ENCODE assay signal across 8 cellular contexts in the genomic region with DNA sequence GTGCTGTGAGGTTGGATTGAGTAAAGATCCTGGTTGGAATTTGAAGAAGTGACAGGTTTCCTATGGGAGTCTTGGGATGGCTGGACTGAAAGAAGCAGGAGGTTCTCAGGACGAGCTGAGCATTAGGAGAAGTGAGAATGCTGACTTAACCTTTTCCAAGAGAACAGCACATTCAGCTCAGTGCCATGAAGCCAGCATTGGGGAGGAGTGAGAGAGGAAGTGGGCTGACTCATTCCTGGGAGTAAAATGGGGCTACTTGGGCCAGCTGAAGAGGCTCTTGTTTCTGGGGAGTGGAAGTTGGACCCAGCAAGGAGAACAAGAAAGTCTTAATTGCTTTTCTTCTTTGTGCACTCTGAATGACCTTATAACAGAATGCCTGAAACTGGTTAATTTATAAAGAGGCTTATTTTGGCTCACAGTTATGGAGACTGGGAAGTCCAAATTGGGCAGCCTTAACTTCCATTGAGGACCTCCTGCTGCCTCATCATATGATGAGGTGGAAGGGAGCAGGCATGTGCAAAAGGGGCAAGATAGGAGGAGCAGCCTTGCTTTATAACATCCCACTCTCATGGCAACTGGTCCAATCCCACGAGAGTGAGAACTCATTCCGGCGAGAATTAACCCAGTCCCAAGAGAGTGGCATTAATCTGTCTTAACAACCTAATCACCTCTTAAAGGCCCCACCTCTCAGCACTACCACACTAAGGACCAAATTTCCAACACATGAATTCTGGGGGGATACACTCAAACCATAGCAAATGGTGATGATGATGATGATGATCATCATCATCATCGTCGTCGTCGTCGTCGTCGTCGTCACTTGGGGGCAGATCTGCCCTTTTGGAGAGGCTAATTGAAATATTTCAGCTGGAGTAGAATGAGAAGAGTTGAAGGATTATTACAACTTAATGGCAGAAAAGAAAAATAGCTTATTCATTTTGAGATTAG. TPM values are rescaled to one million over a fixed set of nuclear protein-coding genes. Genes with fewer than 3 reads are reported as not detected.
DNase-seq lines count a peak whose midpoint lies in the region; ATAC-seq and TF ChIP-seq lines count a peak whose summit lies in the region.

No MANE protein-coding gene starts in this region.

- peaks cover 87% of the 10 kb centered on the region for H3K36me3 Mint-ChIP-seq in activated T-cell treated with anti-CD3 and anti-CD28 coated beads, Interleukin-2, amount 50 U/mL, for 24 hours (ENCODE audit: low read depth)
- peaks cover 74% of the 10 kb centered on the region for H3K36me3 Mint-ChIP-seq in activated T-helper 2 cell treated with anti-CD3 and anti-CD28 coated beads, Interferon-gamma antibody, Interleukin-2, Interleukin-4, amounts not matched to agents 10 μg/mL and 5 μg/mL and 100 μg/mL, durations not matched to agents 14 hours and 24 hours and 36 hours (ENCODE audit: low read depth)

- intact Hi-C loops in activated T-helper 2 cell treated with anti-CD3 and anti-CD28 coated beads, Interferon-gamma antibody, Interleukin-2, Interleukin-4, amounts not matched to agents 10 μg/mL and 5 μg/mL and 100 μg/mL, durations not matched to agents 14 hours and 24 hours and 36 hours (cut with micrococcal nuclease): no loop called here
- intact Hi-C loops in heart left ventricle (cut with DNase I): no loop called here

- WGBS in heart left ventricle, 4 donors: 63 to 85% (median 81%) methylated on average over 12 of the region's 12 CpGs

- peak overlapping the region; percentile 60 for H3K27ac Mint-ChIP-seq in activated T-cell treated with anti-CD3 and anti-CD28 coated beads, Interleukin-2, amount 50 U/mL, for 24 hours
- H3K27ac Mint-ChIP-seq in activated T-helper 2 cell treated with anti-CD3 and anti-CD28 coated beads, Interferon-gamma antibody, Interleukin-2, Interleukin-4, amounts not matched to agents 10 μg/mL and 5 μg/mL and 100 μg/mL, durations not matched to agents 14 hours and 24 hours and 36 hours: peak overlapping the region; percentile 22

- no peaks in the 10 kb centered on the region for H3K9me3 ChIP-seq in heart left ventricle

- H3K27ac ChIP-seq in heart left ventricle: peak overlapping the region in 2 of 12 donors; percentile 17 to 28
- peak overlapping the region; percentile 16 for H3K27ac ChIP-seq in substantia nigra (ENCODE audit: low read depth, low read length, poor library complexity, severe bottlenecking)

- peaks cover 64% of the 10 kb centered on the region for H3K4me1 Mint-ChIP-seq in activated T-cell treated with anti-CD3 and anti-CD28 coated beads, Interleukin-2, amount 50 U/mL, for 24 hours (ENCODE audit: low read depth)
- peaks cover 58% of the 10 kb centered on the region for H3K4me1 Mint-ChIP-seq in activated T-helper 2 cell treated with anti-CD3 and anti-CD28 coated beads, Interferon-gamma antibody, Interleukin-2, Interleukin-4, amounts not matched to agents 10 μg/mL and 5 μg/mL and 100 μg/mL, durations not matched to agents 14 hours and 24 hours and 36 hours (ENCODE audit: low read depth)

- no peak for TF ChIP-seq CTCF in heart left ventricle (IDR thresholded peaks at IDR 0.05)

- no peak for DNase-seq in activated T-cell treated with anti-CD3 and anti-CD28 coated beads, Interleukin-2, amount 50 U/mL, for 24 hours
- DNase-seq in activated T-cell treated with anti-CD3 and anti-CD28 coated beads, Interleukin-2, amount 50 U/mL, for 48 hours: no peak
- DNase-seq in activated T-helper 2 cell treated with anti-CD3 and anti-CD28 coated beads, Interferon-gamma antibody, Interleukin-2, Interleukin-4, amounts not matched to agents 10 μg/mL and 5 μg/mL and 100 μg/mL, durations not matched to agents 14 hours and 24 hours and 36 hours (ENCODE audit: low spot score): no peak
- peak in 4 of 5 donors; percentile 23 to 48 (median 35) for DNase-seq in heart left ventricle
- peak in 16 of 49 donors; percentile 3 to 55 (median 14) for DNase-seq in substantia nigra (lab: John Stamatoyannopoulos, UW)
- DNase-seq in NCI-H146 (lab: John Stamatoyannopoulos, UW): no peak
- no peak for DNase-seq in ureter (ENCODE audit: low spot score)
- DNase-seq in NCI-H2196 (lab: John Stamatoyannopoulos, UW; ENCODE audit: unreplicated experiment): no peak

- ATAC-seq in heart left ventricle: peak; percentile 61 to 87 (median 79)

- no peak overlapping the region for H3K4me3 Mint-ChIP-seq in activated T-cell treated with anti-CD3 and anti-CD28 coated beads, Interleukin-2, amount 50 U/mL, for 24 hours
- H3K4me3 Mint-ChIP-seq in activated T-helper 2 cell treated with anti-CD3 and anti-CD28 coated beads, Interferon-gamma antibody, Interleukin-2, Interleukin-4, amounts not matched to agents 10 μg/mL and 5 μg/mL and 100 μg/mL, durations not matched to agents 14 hours and 24 hours and 36 hours (ENCODE audit: low read depth): no peak overlapping the region

- H3K4me3 ChIP-seq in heart left ventricle: no peak overlapping the region

- H3K27me3 ChIP-seq in heart left ventricle: no peaks in the 10 kb centered on the region

- peaks cover 0 to 53% (median 0%) of the 10 kb centered on the region in 12 donors for H3K4me1 ChIP-seq in heart left ventricle

- TF ChIP-seq POLR2A in heart left ventricle (IDR thresholded peaks at IDR 0.05): no peak

- peaks cover 4 to 98% (median 88%) of the 10 kb centered on the region in 9 donors for H3K36me3 ChIP-seq in heart left ventricle

- no peaks in the 10 kb centered on the region for H3K27me3 Mint-ChIP-seq in activated T-cell treated with anti-CD3 and anti-CD28 coated beads, Interleukin-2, amount 50 U/mL, for 24 hours
- no peaks in the 10 kb centered on the region for H3K27me3 Mint-ChIP-seq in activated T-helper 2 cell treated with anti-CD3 and anti-CD28 coated beads, Interferon-gamma antibody, Interleukin-2, Interleukin-4, amounts not matched to agents 10 μg/mL and 5 μg/mL and 100 μg/mL, durations not matched to agents 14 hours and 24 hours and 36 hours (ENCODE audit: low read depth)

- H3K9me3 Mint-ChIP-seq in activated T-cell treated with anti-CD3 and anti-CD28 coated beads, Interleukin-2, amount 50 U/mL, for 24 hours: no peaks in the 10 kb centered on the region
- H3K9me3 Mint-ChIP-seq in activated T-helper 2 cell treated with anti-CD3 and anti-CD28 coated beads, Interferon-gamma antibody, Interleukin-2, Interleukin-4, amounts not matched to agents 10 μg/mL and 5 μg/mL and 100 μg/mL, durations not matched to agents 14 hours and 24 hours and 36 hours: no peaks in the 10 kb centered on the region

RNA-seq across cellular contexts. Expression of a gene that starts 26.1 kb away (rescaled TPM):
- 86.8 and 90.9 TPM in 2 replicates for total RNA-seq in activated T-helper 2 cell treated with anti-CD3 and anti-CD28 coated beads, Interferon-gamma antibody, Interleukin-2, Interleukin-4, amounts not matched to agents 10 μg/mL and 5 μg/mL and 100 μg/mL, durations not matched to agents 14 hours and 24 hours and 36 hours
- total RNA-seq in heart left ventricle: 10 to 100 TPM; 22.6 to 32.1 (median 24.3) TPM
- 10 to 100 TPM; 34.9 to 49.2 TPM for polyA plus RNA-seq in heart left ventricle
- 63.3 TPM for total RNA-seq in ureter

RNA-seq across cellular contexts. Expression of a gene that starts 31.9 kb away (rescaled TPM):
- total RNA-seq in activated T-helper 2 cell treated with anti-CD3 and anti-CD28 coated beads, Interferon-gamma antibody, Interleukin-2, Interleukin-4, amounts not matched to agents 10 μg/mL and 5 μg/mL and 100 μg/mL, durations not matched to agents 14 hours and 24 hours and 36 hours: 23.5 and 23.6 TPM in 2 replicates
- total RNA-seq in heart left ventricle: 10 to 100 TPM in 1 of 9 donors, 1 to 10 TPM in 8; 1.8 to 12.6 (median 2.5) TPM
- polyA plus RNA-seq in heart left ventricle: 1 to 10 TPM; 1.2 to 4.2 TPM
- total RNA-seq in ureter: 28.7 TPM

RNA-seq across cellular contexts. Expression of a gene that starts 60.0 kb away (rescaled TPM):
- total RNA-seq in activated T-helper 2 cell treated with anti-CD3 and anti-CD28 coated beads, Interferon-gamma antibody, Interleukin-2, Interleukin-4, amounts not matched to agents 10 μg/mL and 5 μg/mL and 100 μg/mL, durations not matched to agents 14 hours and 24 hours and 36 hours: 0.14 and 0.21 TPM in 2 replicates
- total RNA-seq in heart left ventricle (10 to 100 TPM in 1 of 9 donors, 1 to 10 TPM in 8; 1.3 to 10.5 (median 3.1) TPM), ureter (918 TPM)
- 1 to 10 TPM; 4.2 to 4.4 TPM for polyA plus RNA-seq in heart left ventricle

Comparison
In these comparisons a context has a peak if more than half of its experiments do, and no peak if none do; other contexts are left out.
1. DNase-seq: peak in heart left ventricle (4 of 5); none in activated T-cell treated with anti-CD3 and anti-CD28 coated beads, Interleukin-2, amount 50 U/mL, for 24 hours (single experiment), activated T-cell treated with anti-CD3 and anti-CD28 coated beads, Interleukin-2, amount 50 U/mL, for 48 hours (0 of 2), activated T-helper 2 cell treated with anti-CD3 and anti-CD28 coated beads, Interferon-gamma antibody, Interleukin-2, Interleukin-4, amounts not matched to agents 10 μg/mL and 5 μg/mL and 100 μg/mL, durations not matched to agents 14 hours and 24 hours and 36 hours (single experiment), NCI-H146 (single experiment), ureter (single experiment) and NCI-H2196 (single experiment).
2. RNA of a gene that starts 60.0 kb away (total RNA-seq): 918 TPM in ureter (single experiment); 1.3 to 10.5 TPM in heart left ventricle and 0.14 to 0.21 TPM in activated T-helper 2 cell treated with anti-CD3 and anti-CD28 coated beads, Interferon-gamma antibody, Interleukin-2, Interleukin-4, amounts not matched to agents 10 μg/mL and 5 μg/mL and 100 μg/mL, durations not matched to agents 14 hours and 24 hours and 36 hours; every median in the first group is over 10 times any median in the second.